ENCODE assay signal across 8 cellular contexts in the genomic region with DNA sequence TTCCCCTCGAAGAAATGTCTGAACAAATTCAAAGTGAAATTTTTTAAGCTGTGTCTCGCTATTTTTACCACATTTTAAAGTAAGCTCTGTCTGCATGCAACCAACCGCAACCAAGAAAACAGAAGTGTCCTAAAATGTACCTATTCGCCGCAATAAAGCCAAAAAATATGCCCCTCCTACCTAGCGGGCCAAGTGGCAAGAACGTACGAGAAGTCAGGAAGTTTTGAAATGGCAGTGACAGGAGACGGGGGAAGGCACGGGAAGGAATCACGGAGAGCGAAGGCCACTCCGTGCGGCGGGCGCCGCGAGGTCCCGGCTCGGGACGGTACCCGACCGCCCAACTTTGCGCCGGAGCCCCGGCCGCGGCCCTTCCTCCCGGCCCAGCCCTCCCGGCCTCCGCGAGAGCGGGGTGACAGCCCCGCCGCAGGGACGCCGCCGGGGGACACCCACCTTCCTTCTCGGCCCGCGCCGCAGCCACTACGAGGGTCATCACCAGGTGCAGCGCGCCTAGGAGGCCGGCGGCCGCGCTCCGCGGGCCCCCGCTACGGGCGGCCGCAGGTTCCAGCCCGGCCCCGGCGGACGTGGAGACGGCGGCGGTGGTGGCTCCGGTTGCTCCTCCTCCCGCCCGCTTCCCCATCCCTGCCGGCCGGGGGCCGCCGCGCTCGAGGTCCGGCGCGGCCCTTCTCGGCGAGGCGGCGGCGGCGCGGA. TPM values are rescaled to one million over a fixed set of nuclear protein-coding genes. Genes with fewer than 3 reads are reported as not detected.
DNase-seq lines count a peak whose midpoint lies in the region; ATAC-seq, FAIRE-seq and TF ChIP-seq lines count a peak whose summit lies in the region.

No MANE protein-coding gene starts in this region.

- FAIRE-seq in GM12891 (lab: Jason Lieb, UNC): no peak

- TF ChIP-seq CTCF in HCT116 (IDR thresholded peaks at IDR 0.05 in 2 of 3, conservative IDR thresholded peaks at IDR 0.05 in 1 of 3; ENCODE audit: borderline replicate concordance in 1 of 3, insufficient read depth in 1 of 3, low read depth in 2 of 3, low read length in 2 of 3) (no peak), MM.1S (IDR thresholded peaks at IDR 0.05; ENCODE audit: low read length) (no peak), WTC11 (IDR thresholded peaks at IDR 0.05) (no peak), right lobe of liver (IDR thresholded peaks at IDR 0.05) (no peak)

- peak overlapping the region; percentile 94 for H3K4me3 Mint-ChIP-seq in WTC11

- peaks cover 3% of the 10 kb centered on the region; the same call in 1 of the 2 replicates for H3K27me3 Mint-ChIP-seq in WTC11 (ENCODE audit: low read depth)

- H3K27ac ChIP-seq in HCT116 (ENCODE audit: low read depth, low read length) (peak overlapping the region; percentile 97), MM.1S (ENCODE audit: low read length) (peak overlapping the region; percentile 82), right lobe of liver (peak overlapping the region; percentile 95)

- no TSS peak for BruUV-seq in HCT116 (replicated peaks; lab: Mats Ljungman, UMichigan)

- H3K4me1 ChIP-seq in HCT116 (ENCODE audit: control insufficient read depth in 1 of 2, insufficient read depth in 2 of 2, low read length in 2 of 2): peaks cover 7 to 40% of the 10 kb centered on the region in 2 experiments; a peak in 3 of 4 replicates
- H3K4me1 ChIP-seq in MM.1S (ENCODE audit: low read length): peaks cover 17% of the 10 kb centered on the region
- peaks cover 0 to 23% (median 12%) of the 10 kb centered on the region in 4 donors for H3K4me1 ChIP-seq in right lobe of liver

- peak overlapping the region; percentile 73 to 90 for H3K4me3 ChIP-seq in HCT116 (replicated peaks in 1 of 2; ENCODE audit: low read depth in 1 of 2, low read length in 2 of 2)
- peak overlapping the region; percentile 87 for H3K4me3 ChIP-seq in MM.1S (ENCODE audit: low read length)
- peak overlapping the region; percentile 84 to 85 (median 85) for H3K4me3 ChIP-seq in right lobe of liver

- no peaks in the 10 kb centered on the region for H3K36me3 Mint-ChIP-seq in WTC11

- H3K27me3 ChIP-seq in HCT116 (ENCODE audit: insufficient read depth, low read length): no peaks in the 10 kb centered on the region
- no peaks in the 10 kb centered on the region for H3K27me3 ChIP-seq in MM.1S (replicated peaks; ENCODE audit: insufficient read depth, low read length)
- no peaks in the 10 kb centered on the region for H3K27me3 ChIP-seq in right lobe of liver

- H3K9me3 Mint-ChIP-seq in WTC11: no peaks in the 10 kb centered on the region

- WGBS in right lobe of liver (ENCODE audit: insufficient coverage, low coverage, low lambda C conversion rate, missing lambda C conversion rate): 2% methylated on average over 21 of the region's 81 CpGs

- DNase-seq in GM12891 (ENCODE audit: insufficient read length, low spot score) (peak; percentile 50), HCT116 (ENCODE audit: low read depth, low spot score) (no peak), MM.1S (peak; percentile 81), WTC11 (ENCODE audit: low spot score) (peak; percentile 55), cerebellar cortex (ENCODE audit: low spot score) (peak; percentile 39), right lobe of liver (peak; percentile 71 to 77 (median 74)), foreskin melanocyte (no peak)
- DNase-seq in stimulated activated CD4-positive, alpha-beta T cell treated with anti-CD3 and anti-CD28 coated beads, TNF-alpha, amount 100 ng/mL, for 24 hours (ENCODE audit: low read depth in 3 of 3): peak; percentile 18 to 43 (median 19)

- H3K9ac ChIP-seq in HCT116 (ENCODE audit: low read length) (peak overlapping the region; percentile 81), MM.1S (ENCODE audit: low read length) (peak overlapping the region; percentile 90)

- H3K4me2 ChIP-seq in HCT116 (ENCODE audit: low read length): peak overlapping the region; percentile 80
- peak overlapping the region; percentile 81 for H3K4me2 ChIP-seq in MM.1S (ENCODE audit: low read depth, low read length)

- peak; percentile 76 for TF ChIP-seq POLR2A in GM12891 (IDR thresholded peaks at IDR 0.05; ENCODE audit: low read depth, low read length)
- no peak for TF ChIP-seq POLR2A in HCT116 (IDR thresholded peaks at IDR 0.05; ENCODE audit: borderline replicate concordance, extremely low read depth, insufficient read depth, insufficient read length)
- no peak for TF ChIP-seq POLR2A in right lobe of liver (IDR thresholded peaks at IDR 0.05)

- H4K20me1 ChIP-seq in HCT116 (ENCODE audit: insufficient read depth) (peaks cover 4% of the 10 kb centered on the region; the same call in 1 of the 2 replicates), MM.1S (ENCODE audit: insufficient read depth, low read length) (no peaks in the 10 kb centered on the region; the same call in 1 of the 2 replicates)

- H3K9me2 ChIP-seq in HCT116 (ENCODE audit: insufficient read depth): no peaks in the 10 kb centered on the region
- H3K9me2 ChIP-seq in MM.1S (replicated peaks; ENCODE audit: insufficient read depth, low read length): no peaks in the 10 kb centered on the region

- POLR2A ChIA-PET in HCT116 (lab: Charles Lee) (no interaction called here), WTC11 (lab: Charles Lee) (interaction anchor here (0.7 kb wide), 1 partner anchor 38 kb away, joined by 3 read pairs; no protein-coding TSS in a partner anchor)

- ATAC-seq in HCT116 (peak; percentile 43), WTC11 (peak; percentile 45), right lobe of liver (peak; percentile 41 to 60 (median 54))

- H3K9me3 ChIP-seq in HCT116 (ENCODE audit: control insufficient read depth in 1 of 2, insufficient read depth in 1 of 2, low read depth in 1 of 2, low read length in 2 of 2) (no peaks in the 10 kb centered on the region), MM.1S (replicated peaks; ENCODE audit: insufficient read depth, low read length) (no peaks in the 10 kb centered on the region), right lobe of liver (no peaks in the 10 kb centered on the region)

- peaks cover 37% of the 10 kb centered on the region for H3K4me1 Mint-ChIP-seq in WTC11

- peak overlapping the region; percentile 41 for H3K27ac Mint-ChIP-seq in WTC11

- H2AFZ ChIP-seq in HCT116 (ENCODE audit: low read depth, low read length, poor library complexity, severe bottlenecking): no peak overlapping the region
- H2AFZ ChIP-seq in MM.1S (ENCODE audit: low read length): peak overlapping the region; percentile 79

- no peaks in the 10 kb centered on the region for H3K36me3 ChIP-seq in HCT116 (ENCODE audit: control insufficient read depth in 1 of 2, insufficient read depth in 2 of 2, low read length in 2 of 2)
- no peaks in the 10 kb centered on the region for H3K36me3 ChIP-seq in MM.1S (replicated peaks; ENCODE audit: insufficient read depth, low read length)
- no peaks in the 10 kb centered on the region for H3K36me3 ChIP-seq in right lobe of liver

- TF ChIP-seq RAD21 in HCT116 (IDR thresholded peaks at IDR 0.05; ENCODE audit: low read depth): 0 out of 2 replicates have a peak, but pooled peaks have one; percentile 6

- H3K79me2 ChIP-seq in HCT116 (ENCODE audit: insufficient read depth, low read length): peaks cover 54% of the 10 kb centered on the region
- peaks cover 46% of the 10 kb centered on the region for H3K79me2 ChIP-seq in MM.1S (ENCODE audit: low read length)

- CTCF ChIA-PET in HCT116 (lab: Charles Lee) (no interaction called here), WTC11 (lab: Charles Lee) (no interaction called here)

- intact Hi-C loops in HCT116 (cut with micrococcal nuclease) (loop anchor here (2.0 to 10.0 kb wide), 2 partner anchors 188 to 270 kb away; no protein-coding TSS in a partner anchor), right lobe of liver (cut with DNase I) (no loop called here)

- RAD21 ChIA-PET in HCT116 (lab: Charles Lee; ENCODE audit: low non-redundant PET in 1 of 2, low total read pairs in 2 of 2, uncharacterized antibody in 2 of 2, unreplicated experiment in 2 of 2): no interaction called here

- H3F3A ChIP-seq in MM.1S (ENCODE audit: insufficient read depth, low read length): peaks cover 7% of the 10 kb centered on the region; the same call in 1 of the 2 replicates

TF ChIP-seq in GM12891, 5 proteins besides CTCF, POLR2A, EP300 and RAD21:
- TF ChIP-seq PAX5 (IDR thresholded peaks at IDR 0.05; ENCODE audit: insufficient read depth, low read length, severe bottlenecking) (no peak), TAF1 (IDR thresholded peaks at IDR 0.05; ENCODE audit: low read depth, low read length) (no peak), SPI1 (IDR thresholded peaks at IDR 0.05; ENCODE audit: low read depth, low read length) (peak; percentile 76), POLR2AphosphoS5 (IDR thresholded peaks at IDR 0.05; ENCODE audit: low read depth, low read length) (peak; percentile 54), POU2F2 (IDR thresholded peaks at IDR 0.05; ENCODE audit: low read depth, low read length) (no peak)
TF ChIP-seq in GM12891: peak in this region for 2.

TF ChIP-seq in HCT116, 20 proteins besides CTCF, POLR2A, EP300 and RAD21 (continues in another document):
- no peak for TF ChIP-seq ZNF274 (IDR thresholded peaks at IDR 0.05; ENCODE audit: low read depth, low read length)

TF ChIP-seq in WTC11, 78 proteins besides CTCF, POLR2A, EP300 and RAD21:
- TF ChIP-seq KAT7 (CRISPR knock-in tag; IDR thresholded peaks at IDR 0.05; ENCODE audit: borderline replicate concordance) (0 out of 2 replicates have a peak, but pooled peaks have one; percentile 93), NR2C2 (CRISPR knock-in tag; IDR thresholded peaks at IDR 0.05) (no peak), JUN (CRISPR knock-in tag; IDR thresholded peaks at IDR 0.05) (peak; percentile 63; the same call in 1 of the 2 replicates), SP1 (CRISPR knock-in tag; conservative IDR thresholded peaks at IDR 0.05) (no peak), ETV6 (CRISPR knock-in tag; IDR thresholded peaks at IDR 0.05) (no peak)
TF ChIP-seq in WTC11: peak in this region for 2.

RNA-seq across cellular contexts. Expression of a gene that starts 0.6 kb away (rescaled TPM):
- polyA plus RNA-seq in GM12891 (2012; ENCODE audit: low read depth, missing spikeins): 22.4 TPM
- total RNA-seq in HCT116 (2021; ENCODE audit: unreplicated experiment) (51.5 TPM), WTC11 (2021) (18.6 to 21.9 TPM (median 19.4 TPM) in 3 replicates), right lobe of liver (10 to 100 TPM; 14.8 to 34.0 (median 17.8) TPM)
- 18.4 and 24.5 TPM in 2 replicates for polyA plus RNA-seq in HCT116 (2012)

Comparison
In these comparisons a context has a peak if more than half of its experiments do, and no peak if none do; other contexts are left out.
1. DNase-seq: peak in GM12891 (single experiment), MM.1S (single experiment), WTC11 (single experiment), cerebellar cortex (single experiment), right lobe of liver (3 of 3) and stimulated activated CD4-positive, alpha-beta T cell treated with anti-CD3 and anti-CD28 coated beads, TNF-alpha, amount 100 ng/mL, for 24 hours (3 of 3); none in HCT116 (single experiment) and foreskin melanocyte (single experiment).
2. Peak in every context shown above with its lines, with median percentiles within 50 percentile points of each other: ATAC-seq, H3K27ac ChIP-seq and H3K4me3 ChIP-seq.